Comparison of ENCODE assay signal across 8 cellular contexts in the genomic region with DNA sequence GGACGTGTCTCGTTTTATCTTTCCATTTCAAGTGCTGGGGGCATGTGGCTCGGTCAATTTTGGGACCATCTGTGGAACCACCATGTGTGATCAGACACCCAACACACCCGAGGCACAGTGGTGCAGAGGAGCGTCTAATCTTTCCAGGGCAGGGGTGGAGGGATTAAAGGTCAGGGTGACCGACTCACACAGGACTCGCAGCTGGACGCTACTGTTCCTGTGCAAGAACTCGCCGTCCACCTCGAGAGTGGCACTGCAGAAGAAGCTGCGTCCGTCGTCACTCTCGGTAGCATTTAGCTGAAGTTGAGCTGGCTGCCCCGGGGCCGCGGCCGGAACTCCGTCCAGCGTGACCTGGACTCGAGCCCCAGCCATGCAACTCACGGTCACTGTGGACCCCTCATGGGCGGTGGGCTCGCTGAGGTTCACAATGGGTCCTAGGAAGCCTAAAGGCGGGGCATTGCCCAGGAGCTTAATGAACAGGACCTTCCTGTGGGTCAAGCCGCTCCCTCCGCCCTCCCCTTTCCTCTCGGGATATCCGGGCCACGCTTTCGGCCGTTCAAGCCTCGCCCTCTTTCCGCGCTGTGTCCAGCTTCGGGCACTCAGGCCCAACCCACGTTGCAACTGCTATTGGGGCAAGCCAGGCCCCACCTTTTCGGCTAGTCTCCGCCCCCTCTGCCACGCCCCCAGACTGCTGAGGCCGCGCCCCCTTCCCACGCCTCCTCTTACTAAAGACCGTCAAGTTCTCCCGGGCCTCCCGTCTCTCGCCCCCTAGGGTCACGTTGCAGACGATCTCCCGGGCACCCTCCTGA. TPM values are rescaled to one million over a fixed set of nuclear protein-coding genes. Genes with fewer than 3 reads are reported as not detected.
DNase-seq lines count a peak whose midpoint lies in the region; ATAC-seq, FAIRE-seq and TF ChIP-seq lines count a peak whose summit lies in the region.

No MANE protein-coding gene starts in this region.

- ATAC-seq in SK-N-SH treated with all-trans-retinoic acid at 6 μM for 48 hours (peak; percentile 88), sciatic nerve (peak; percentile 94), HG03521 (IDR thresholded peaks at IDR 0.05; ENCODE audit: unreplicated experiment) (no peak)

- peaks cover 36% of the 10 kb centered on the region for H3K36me3 Mint-ChIP-seq in Caco-2 (ENCODE audit: insufficient read depth, unreplicated experiment)

- no peaks in the 10 kb centered on the region for H3K9me3 Mint-ChIP-seq in Caco-2 (ENCODE audit: unreplicated experiment)

- H3K27ac Mint-ChIP-seq in Caco-2 (ENCODE audit: unreplicated experiment) = peak overlapping the region; percentile 65

- intact Hi-C loops in Caco-2 (cut with micrococcal nuclease; ENCODE audit: unreplicated experiment) (loop anchor here (5.0 kb wide), 1 partner anchor 47 kb away; the partner anchor contains the start of genes ICAM4 and ICAM5), sciatic nerve (cut with DNase I) (no loop called here)

- H3K27me3 ChIP-seq in Caco-2 (replicated peaks; ENCODE audit: control insufficient read depth, insufficient read depth, low read length) = no peaks in the 10 kb centered on the region
- no peaks in the 10 kb centered on the region for H3K27me3 ChIP-seq in bronchial epithelial cell (ENCODE audit: control insufficient read depth, insufficient read depth, low read length)

- CTCF ChIA-PET in Caco-2 (lab: Charles Lee) = interaction anchor here (0.7 to 2.3 kb wide), 7 partner anchors 45 to 501 kb away, joined by 3 to 26 read pairs (median 4); partner anchors contain the start of genes CDC37, ICAM1, ICAM5 and TMED1

- peaks cover 5% of the 10 kb centered on the region for H3K4me1 Mint-ChIP-seq in Caco-2 (ENCODE audit: low read depth, unreplicated experiment)

- DNase-seq in Caco-2 = peak; percentile 95
- peak; percentile 94 for DNase-seq in LHCN-M2 (ENCODE audit: low read depth)
- peak; percentile 86 for DNase-seq in bronchial epithelial cell (ENCODE audit: low read depth)
- DNase-seq in sciatic nerve (ENCODE audit: low spot score) = peak; percentile 97
- DNase-seq in NCI-H1092 (lab: John Stamatoyannopoulos, UW) = no peak

- no TSS peak for BruUV-seq in Caco-2 (replicated peaks; lab: Mats Ljungman, UMichigan)

- H3K36me3 ChIP-seq in Caco-2 (ENCODE audit: control insufficient read depth, insufficient read depth, low read length) = no peaks in the 10 kb centered on the region
- H3K36me3 ChIP-seq in bronchial epithelial cell (ENCODE audit: control insufficient read depth, insufficient read depth, low read length) = peaks cover 4% of the 10 kb centered on the region

- H3K4me3 ChIP-seq in Caco-2 (ENCODE audit: low read depth, low read length) (peak overlapping the region; percentile 79), bronchial epithelial cell (ENCODE audit: low read depth, low read length) (peak overlapping the region; percentile 93), iPS-18c (ENCODE audit: insufficient read depth, low read depth, low read length) (peak overlapping the region; percentile 95)

- TF ChIP-seq CTCF in Caco-2 (IDR thresholded peaks at IDR 0.05; ENCODE audit: insufficient read depth in 1 of 2, low read depth in 1 of 2, low read length in 1 of 2, severe bottlenecking in 1 of 2, unreplicated experiment in 1 of 2) = peak in 1 of 2 experiments; percentile 34
- TF ChIP-seq CTCF in bronchial epithelial cell (IDR thresholded peaks at IDR 0.05; ENCODE audit: insufficient read depth, low read length, severe bottlenecking) = peak; percentile 18

- H3K4me3 Mint-ChIP-seq in Caco-2 (ENCODE audit: unreplicated experiment) = peak overlapping the region; percentile 85

- no peaks in the 10 kb centered on the region for H3K27me3 Mint-ChIP-seq in Caco-2 (ENCODE audit: insufficient read depth, unreplicated experiment)

- POLR2A ChIA-PET in Caco-2 (lab: Charles Lee) = interaction anchor here (0.8 kb wide), 2 partner anchors 46 to 65 kb away, joined by 3 to 5 read pairs; partner anchors contain the start of gene TYK2

- no peak for FAIRE-seq in bronchial epithelial cell (lab: Jason Lieb, UNC)

- peaks cover 6% of the 10 kb centered on the region; the same call in 1 of the 2 replicates for H3K4me1 ChIP-seq in Caco-2

- no peaks in the 10 kb centered on the region for H3K9me3 ChIP-seq in Caco-2
- H3K9me3 ChIP-seq in iPS-18c (ENCODE audit: control insufficient read depth, insufficient read depth, low read length) = no peaks in the 10 kb centered on the region

TF ChIP-seq in SK-N-SH treated with all-trans-retinoic acid at 6 μM for 48 hours, 23 proteins besides CTCF, POLR2A, EP300 and RAD21 (continues in another document):
- TF ChIP-seq ARNTL (CRISPR knock-in tag; IDR thresholded peaks at IDR 0.05; ENCODE audit: borderline replicate concordance, low read depth) (no peak), ZNF8 (CRISPR knock-in tag; IDR thresholded peaks at IDR 0.05) (no peak), RARB (CRISPR knock-in tag; IDR thresholded peaks at IDR 0.05) (no peak), ISL1 (CRISPR knock-in tag; IDR thresholded peaks at IDR 0.05) (no peak), CSDC2 (CRISPR knock-in tag; IDR thresholded peaks at IDR 0.05) (no peak), TCF4 (CRISPR knock-in tag; IDR thresholded peaks at IDR 0.05; ENCODE audit: borderline replicate concordance) (no peak), ZFP30 (CRISPR knock-in tag; IDR thresholded peaks at IDR 0.05) (no peak), TSHZ2 (CRISPR knock-in tag; IDR thresholded peaks at IDR 0.05) (no peak), ESRRG (CRISPR knock-in tag; IDR thresholded peaks at IDR 0.05) (no peak), OSR1 (CRISPR knock-in tag; IDR thresholded peaks at IDR 0.05) (no peak), POU6F1 (CRISPR knock-in tag; IDR thresholded peaks at IDR 0.05; ENCODE audit: borderline replicate concordance, low read depth) (no peak)

RNA-seq across cellular contexts. Expression of gene RAVER1, which starts 1.2 kb away (rescaled TPM):
- total RNA-seq in Caco-2 (2022) (53.9 and 55.1 TPM in 2 replicates), LHCN-M2 (2014; rRNA removed) (26.8 and 37.4 TPM in 2 replicates), bronchial epithelial cell (2.3 and 4.2 TPM in 2 replicates), sciatic nerve (20.3 TPM)
- polyA plus RNA-seq in LHCN-M2 (2012) = 21.1 TPM

RNA-seq across cellular contexts. Expression of gene ICAM3, which starts 4.9 kb away (rescaled TPM):
- 6.9 and 9.8 TPM in 2 replicates for total RNA-seq in Caco-2 (2022)
- total RNA-seq in LHCN-M2 (2014; rRNA removed) = 6.7 and 9.0 TPM in 2 replicates
- 25.4 TPM for polyA plus RNA-seq in LHCN-M2 (2012)
- total RNA-seq in bronchial epithelial cell = 5.0 and 5.5 TPM in 2 replicates
- total RNA-seq in sciatic nerve = 10.5 TPM

RNA-seq across cellular contexts. Expression of gene FDX2, which starts 18.7 kb away (rescaled TPM):
- 28.7 and 30.3 TPM in 2 replicates for total RNA-seq in Caco-2 (2022)
- 61.0 and 64.5 TPM in 2 replicates for total RNA-seq in LHCN-M2 (2014; rRNA removed)
- 77.1 TPM for polyA plus RNA-seq in LHCN-M2 (2012)
- total RNA-seq in bronchial epithelial cell = 21.8 and 24.2 TPM in 2 replicates
- 15.2 TPM for total RNA-seq in sciatic nerve

RNA-seq across cellular contexts. Expression of gene ZGLP1, which starts 24.9 kb away (rescaled TPM):
- total RNA-seq in Caco-2 (2022) = 2.5 and 3.8 TPM in 2 replicates
- 1.9 and 3.4 TPM in 2 replicates for total RNA-seq in LHCN-M2 (2014; rRNA removed)
- polyA plus RNA-seq in LHCN-M2 (2012) = 2.1 TPM
- total RNA-seq in bronchial epithelial cell = 0.26 and 0.53 TPM in 2 replicates
- total RNA-seq in sciatic nerve = 5.7 TPM

RNA-seq across cellular contexts. Expression of gene ICAM5, which starts 44.8 kb away (rescaled TPM):
- total RNA-seq in Caco-2 (2022) (2.5 and 3.2 TPM in 2 replicates), LHCN-M2 (2014; rRNA removed) (4.0 and 8.0 TPM in 2 replicates), bronchial epithelial cell (3.7 and 3.9 TPM in 2 replicates), sciatic nerve (1.6 TPM)
- polyA plus RNA-seq in LHCN-M2 (2012) = 3.7 TPM
